10 cellular contexts compared by ENCODE assay signal in the genomic region with DNA sequence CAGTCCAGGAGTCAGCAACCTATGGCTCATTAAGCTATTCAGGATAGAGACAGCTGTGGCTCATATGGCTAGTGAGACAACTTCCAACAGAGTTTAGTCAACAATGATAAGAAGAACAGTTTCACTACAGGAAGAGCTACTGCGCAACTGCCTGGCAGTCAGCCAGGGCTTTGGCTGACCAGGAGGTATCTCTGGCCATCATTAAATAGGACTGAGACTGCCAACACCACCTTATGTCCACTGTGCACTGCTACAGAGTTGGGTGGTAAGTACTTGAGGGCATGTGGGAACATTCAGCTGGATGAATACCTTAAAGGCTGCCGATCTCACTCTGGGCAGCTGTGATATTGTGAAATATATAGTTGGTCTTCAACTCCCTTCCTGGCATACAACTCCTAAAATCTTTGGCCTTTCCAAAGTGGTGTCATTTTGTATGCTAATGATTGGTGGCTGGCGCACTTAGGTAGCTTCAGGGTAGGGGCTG. TPM values are rescaled to one million over a fixed set of nuclear protein-coding genes. Genes with fewer than 3 reads are reported as not detected.
DNase-seq lines count a peak whose midpoint lies in the region; ATAC-seq and TF ChIP-seq lines count a peak whose summit lies in the region.
"Had no signal": no experiment of that assay in that cellular context is flagged by ENCODE, and none has a peak within 500 bp of the region (broad histone marks: within the 10 kb centered on the region; RNA-seq: fewer than 3 reads in every experiment).

No MANE protein-coding gene starts in this region.

- peaks cover 17% of the 10 kb centered on the region for H3K36me3 Mint-ChIP-seq in neural crest cell (ENCODE audit: low read depth)
- peaks cover 34% of the 10 kb centered on the region for H3K36me3 Mint-ChIP-seq in activated CD4-positive, alpha-beta T cell treated with anti-CD3 and anti-CD28 coated beads for 36 hours (ENCODE audit: low read depth)

- H3K4me3 Mint-ChIP-seq in neural crest cell: no peak overlapping the region
- no peak overlapping the region for H3K4me3 Mint-ChIP-seq in activated CD4-positive, alpha-beta T cell treated with anti-CD3 and anti-CD28 coated beads for 36 hours
- H3K4me3 Mint-ChIP-seq: activated CD8-positive, alpha-beta T cell treated with anti-CD3 and anti-CD28 coated beads for 36 hours had no signal

- no peaks in the 10 kb centered on the region for H3K27me3 Mint-ChIP-seq in neural crest cell (ENCODE audit: low read depth)
- H3K27me3 Mint-ChIP-seq in activated CD4-positive, alpha-beta T cell treated with anti-CD3 and anti-CD28 coated beads for 36 hours: no peaks in the 10 kb centered on the region
- H3K27me3 Mint-ChIP-seq: activated CD8-positive, alpha-beta T cell treated with anti-CD3 and anti-CD28 coated beads for 36 hours had no signal

- intact Hi-C loops in activated CD4-positive, alpha-beta T cell treated with anti-CD3 and anti-CD28 coated beads for 36 hours (cut with DNase I, micrococcal nuclease): no loop called here

- no peaks in the 10 kb centered on the region for H3K4me1 Mint-ChIP-seq in neural crest cell
- peaks cover 2% of the 10 kb centered on the region for H3K4me1 Mint-ChIP-seq in activated CD4-positive, alpha-beta T cell treated with anti-CD3 and anti-CD28 coated beads for 36 hours

- no peak for ATAC-seq in activated CD4-positive, alpha-beta T cell treated with anti-CD3 and anti-CD28 coated beads for 36 hours
- no peak for ATAC-seq in GM21737 (IDR thresholded peaks at IDR 0.05; ENCODE audit: unreplicated experiment)
- ATAC-seq: activated CD8-positive, alpha-beta T cell treated with anti-CD3 and anti-CD28 coated beads for 36 hours had no signal

- DNase-seq in ELR (ENCODE audit: low read depth) (peak; percentile 86), NCI-H510A (lab: John Stamatoyannopoulos, UW) (peak; percentile 46), dermis microvascular lymphatic vessel endothelial cell (ENCODE audit: low read depth in 2 of 2) (peak; percentile 84 to 92), neural crest cell (ENCODE audit: low read depth, low spot score) (no peak), SK-N-DZ (ENCODE audit: low spot score) (no peak)
- no peak for DNase-seq in stimulated activated naive CD4-positive, alpha-beta T cell (lab: John Stamatoyannopoulos, UW)
- DNase-seq in activated CD4-positive, alpha-beta T cell treated with anti-CD3 and anti-CD28 coated beads for 36 hours: no peak
- DNase-seq: activated CD8-positive, alpha-beta T cell treated with anti-CD3 and anti-CD28 coated beads for 36 hours; retina had no signal

- CTCF ChIA-PET in activated CD4-positive, alpha-beta T cell treated with anti-CD3 and anti-CD28 coated beads for 36 hours (lab: Charles Lee): interaction anchor here (0.6 to 1.7 kb wide), 5 partner anchors 13 to 250 kb away, joined by 3 to 8 read pairs (median 3); partner anchors contain the start of gene GDF5

- TF ChIP-seq CTCF in neural crest cell (conservative IDR thresholded peaks at IDR 0.05): no peak

- H3K9me3 Mint-ChIP-seq in neural crest cell: no peaks in the 10 kb centered on the region
- peaks cover 2% of the 10 kb centered on the region for H3K9me3 Mint-ChIP-seq in activated CD4-positive, alpha-beta T cell treated with anti-CD3 and anti-CD28 coated beads for 36 hours (ENCODE audit: low read depth)

- POLR2A ChIA-PET in activated CD4-positive, alpha-beta T cell treated with anti-CD3 and anti-CD28 coated beads for 36 hours (lab: Charles Lee): no interaction called here

- peak overlapping the region; percentile 57 for H3K27ac Mint-ChIP-seq in neural crest cell (ENCODE audit: unreplicated experiment)
- no peak overlapping the region for H3K27ac Mint-ChIP-seq in activated CD4-positive, alpha-beta T cell treated with anti-CD3 and anti-CD28 coated beads for 36 hours
- H3K27ac Mint-ChIP-seq: activated CD8-positive, alpha-beta T cell treated with anti-CD3 and anti-CD28 coated beads for 36 hours had no signal

RNA-seq across cellular contexts. Expression of gene FAM83C, which starts 52.2 kb away (rescaled TPM):
- total RNA-seq in dermis microvascular lymphatic vessel endothelial cell: not detected in 2 replicates
- not detected in 2 replicates for total RNA-seq in neural crest cell
- not detected in 2 replicates for polyA plus RNA-seq in SK-N-DZ (2014; cell fraction: cytosol; rRNA removed)
- 0.38 TPM in 1 of 2 replicates, not detected in the other for polyA plus RNA-seq in SK-N-DZ (2014; cell fraction: nucleus; rRNA removed)
- total RNA-seq in activated CD4-positive, alpha-beta T cell treated with anti-CD3 and anti-CD28 coated beads for 36 hours: not detected
- total RNA-seq: activated CD8-positive, alpha-beta T cell treated with anti-CD3 and anti-CD28 coated beads for 36 hours had no signal

RNA-seq across cellular contexts. Expression of gene EIF6, which starts 59.8 kb away (rescaled TPM):
- total RNA-seq in dermis microvascular lymphatic vessel endothelial cell (173 and 178 TPM in 2 replicates), neural crest cell (112 and 116 TPM in 2 replicates)
- 270 and 283 TPM in 2 replicates for polyA plus RNA-seq in SK-N-DZ (2014; cell fraction: cytosol; rRNA removed)
- 178 and 255 TPM in 2 replicates for polyA plus RNA-seq in SK-N-DZ (2014; cell fraction: nucleus; rRNA removed)
- 100 to 1,000 TPM; 110 to 124 TPM for total RNA-seq in activated CD4-positive, alpha-beta T cell treated with anti-CD3 and anti-CD28 coated beads for 36 hours

Comparison
In these comparisons a context has a peak if more than half of its experiments do, and no peak if none do; other contexts are left out.
1. DNase-seq: peak in ELR (single experiment), NCI-H510A (single experiment) and dermis microvascular lymphatic vessel endothelial cell (2 of 2); none in neural crest cell (single experiment), SK-N-DZ (single experiment), stimulated activated naive CD4-positive, alpha-beta T cell (0 of 6) and activated CD4-positive, alpha-beta T cell treated with anti-CD3 and anti-CD28 coated beads for 36 hours (single experiment).